8 cellular contexts compared by ENCODE assay signal in the genomic region with DNA sequence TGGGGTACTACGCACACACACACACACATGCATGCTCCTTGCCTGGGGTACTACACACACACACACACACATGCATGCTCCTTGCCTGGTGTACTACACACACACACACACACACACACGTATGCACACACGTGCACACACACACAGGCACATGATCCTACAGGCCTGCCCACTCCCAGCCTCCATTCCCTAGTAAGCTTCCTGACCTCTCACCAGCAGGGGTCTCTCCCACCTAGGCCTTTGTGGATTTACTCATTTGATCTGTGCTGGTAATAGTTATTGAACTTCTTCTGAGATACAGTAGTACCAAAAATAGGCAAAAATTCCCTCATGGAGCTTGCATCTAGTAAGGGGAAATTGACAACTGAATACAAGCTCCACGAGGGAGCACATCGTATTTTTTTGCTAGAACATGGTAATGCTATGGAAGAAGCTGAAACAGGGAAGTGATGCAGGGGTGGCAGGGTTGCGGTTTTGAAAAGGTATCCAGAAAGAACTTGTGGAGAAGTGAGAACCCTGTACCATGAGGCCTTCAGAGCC.
A peak's percentile ranks its signal among the peaks of the same experiment; 100 is the strongest.
DNase-seq lines count a peak whose midpoint lies in the region; ATAC-seq, FAIRE-seq and TF ChIP-seq lines count a peak whose summit lies in the region.

No MANE protein-coding gene starts in this region.

- no peaks in the 10 kb centered on the region for H3K36me3 ChIP-seq in mucosa of stomach (ENCODE audit: control insufficient read depth, insufficient read depth, low read length)

- TF ChIP-seq CTCF in AG09319 (IDR thresholded peaks at IDR 0.05; ENCODE audit: low read depth, low read length): peak; percentile 81
- peak; percentile 44 for TF ChIP-seq CTCF in GM12865 (IDR thresholded peaks at IDR 0.05; ENCODE audit: insufficient read depth, low read depth, low read length, missing control alignments)

- FAIRE-seq in RCC 7860 (lab: Jason Lieb, UNC): no peak

- no peaks in the 10 kb centered on the region for H3K9me3 ChIP-seq in mucosa of stomach (ENCODE audit: control insufficient read depth, low read length)

- no peaks in the 10 kb centered on the region for H3K27me3 ChIP-seq in mucosa of stomach (ENCODE audit: control insufficient read depth, insufficient read depth, low read length)

- no peak for ATAC-seq in GM21381 (IDR thresholded peaks at IDR 0.05; ENCODE audit: unreplicated experiment)

- peak overlapping the region; percentile 26 for H3K9ac ChIP-seq in mucosa of stomach (ENCODE audit: low read length)

- DNase-seq in AG09319 (ENCODE audit: extremely low read depth, low read depth): no peak
- peak; percentile 56 for DNase-seq in GM12865 (ENCODE audit: low read depth)
- peak; percentile 29 for DNase-seq in RCC 7860 (ENCODE audit: low spot score)
- peak; percentile 27 for DNase-seq in effector CD8-positive, alpha-beta T cell (lab: John Stamatoyannopoulos, UW)
- no peak for DNase-seq in putamen (ENCODE audit: low spot score)
- no peak for DNase-seq in effector CD4-positive, alpha-beta T cell

- H3K4me1 ChIP-seq in mucosa of stomach (ENCODE audit: control insufficient read depth, insufficient read depth, low read length): peaks cover 40% of the 10 kb centered on the region

- H3K4me3 ChIP-seq in GM12865 (ENCODE audit: low read depth, low read length): no peak overlapping the region
- H3K4me3 ChIP-seq in mucosa of stomach (ENCODE audit: low read length): no peak overlapping the region

Comparison
In these comparisons a context has a peak if more than half of its experiments do, and no peak if none do; other contexts are left out.
1. DNase-seq: peak in GM12865 (single experiment), RCC 7860 (single experiment) and effector CD8-positive, alpha-beta T cell (single experiment); none in AG09319 (single experiment), putamen (single experiment) and effector CD4-positive, alpha-beta T cell (single experiment).